ENCODE assay signal across 1 cellular context in genomic region chr10:86600296-86600695, GRCh38.
TF ChIP-seq lines count a peak whose summit lies in the region.

No MANE protein-coding gene starts in this region.

TF ChIP-seq in GM12878, 131 proteins besides CTCF, POLR2A, EP300 and RAD21 (continued from another document):
- TF ChIP-seq, protein P1, sequence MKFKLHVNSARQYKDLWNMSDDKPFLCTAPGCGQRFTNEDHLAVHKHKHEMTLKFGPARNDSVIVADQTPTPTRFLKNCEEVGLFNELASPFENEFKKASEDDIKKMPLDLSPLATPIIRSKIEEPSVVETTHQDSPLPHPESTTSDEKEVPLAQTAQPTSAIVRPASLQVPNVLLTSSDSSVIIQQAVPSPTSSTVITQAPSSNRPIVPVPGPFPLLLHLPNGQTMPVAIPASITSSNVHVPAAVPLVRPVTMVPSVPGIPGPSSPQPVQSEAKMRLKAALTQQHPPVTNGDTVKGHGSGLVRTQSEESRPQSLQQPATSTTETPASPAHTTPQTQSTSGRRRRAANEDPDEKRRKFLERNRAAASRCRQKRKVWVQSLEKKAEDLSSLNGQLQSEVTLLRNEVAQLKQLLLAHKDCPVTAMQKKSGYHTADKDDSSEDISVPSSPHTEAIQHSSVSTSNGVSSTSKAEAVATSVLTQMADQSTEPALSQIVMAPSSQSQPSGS (IDR thresholded peaks at IDR 0.05; ENCODE audit: low read length): no peak
